8 cellular contexts compared by ENCODE assay signal in genomic region chrX:64894454-64895038, GRCh38.
A peak's percentile ranks its signal among the peaks of the same experiment; 100 is the strongest.
DNase-seq lines count a peak whose midpoint lies in the region; ATAC-seq, FAIRE-seq and TF ChIP-seq lines count a peak whose summit lies in the region.

No MANE protein-coding gene starts in this region.

- no peaks in the 10 kb centered on the region for H3K4me1 ChIP-seq in kidney (ENCODE audit: control insufficient read depth in 1 of 2, insufficient read depth in 1 of 2, low read depth in 1 of 2, low read length in 2 of 2)

- TF ChIP-seq CTCF in GM10248 (IDR thresholded peaks at IDR 0.05; ENCODE audit: control extremely low read depth, extremely low read depth, low read depth, missing control alignments) (peak; percentile 61), kidney (IDR thresholded peaks at IDR 0.05; ENCODE audit: borderline replicate concordance, extremely low read depth, insufficient read depth) (peak; percentile 32), omental fat pad (IDR thresholded peaks at IDR 0.05) (no peak)

- POLR2A ChIA-PET in GM10248 (lab: Yijun Ruan, JAX), result no interaction called here

- DNase-seq in GM10248 (ENCODE audit: extremely low spot score) (peak; percentile 23), NCI-H524 treated with DMSO at 0.1 percent for 48 hours (lab: John Stamatoyannopoulos, UW) (peak; percentile 7), kidney (no peak), omental fat pad (ENCODE audit: low spot score) (no peak), activated gamma-delta T cell treated with Interleukin-2 at 50 U/mL for 16 hours (no peak)
- peak; percentile 8 for DNase-seq in activated T-helper 9 cell treated with anti-CD3 and anti-CD28 coated beads, Interleukin-2, amount 50 U/mL, for 16 hours (ENCODE audit: low read depth)

- H3K4me3 ChIP-seq in kidney (ENCODE audit: low read length in 2 of 2), result no peak overlapping the region

- no peak overlapping the region for H3K9ac ChIP-seq in kidney (ENCODE audit: low read length in 2 of 2)

- CTCF ChIA-PET in GM10248 (lab: Yijun Ruan, JAX), result interaction anchor here (0.6 kb wide), 1 partner anchor 557 kb away, joined by 4 read pairs; no protein-coding TSS in a partner anchor

- FAIRE-seq in kidney (lab: Jason Lieb, UNC), result no peak

- ATAC-seq in GM21786 (IDR thresholded peaks at IDR 0.05; ENCODE audit: unreplicated experiment) (peak; percentile 80), omental fat pad (ENCODE audit: low FRiP score) (no peak), HG02623 (IDR thresholded peaks at IDR 0.05; ENCODE audit: unreplicated experiment) (no peak)

- no peaks in the 10 kb centered on the region for H3K36me3 ChIP-seq in kidney (ENCODE audit: control insufficient read depth in 1 of 2, insufficient read depth in 2 of 2, low read length in 2 of 2)

- no peak overlapping the region for H3K27ac ChIP-seq in kidney (ENCODE audit: low read depth in 2 of 2, low read length in 2 of 2)

- no peaks in the 10 kb centered on the region for H3K9me3 ChIP-seq in kidney (ENCODE audit: control insufficient read depth in 1 of 2, low read length in 2 of 2)

- intact Hi-C loops in kidney (cut with DNase I), result no loop called here

Comparison
In these comparisons a context has a peak if more than half of its experiments do, and no peak if none do; other contexts are left out.
1. DNase-seq: peak in GM10248 (single experiment), NCI-H524 treated with DMSO at 0.1 percent for 48 hours (single experiment) and activated T-helper 9 cell treated with anti-CD3 and anti-CD28 coated beads, Interleukin-2, amount 50 U/mL, for 16 hours (single experiment); none in kidney (single experiment), omental fat pad (single experiment) and activated gamma-delta T cell treated with Interleukin-2 at 50 U/mL for 16 hours (single experiment).
2. CTCF ChIP-seq: peak in GM10248 (single experiment) and kidney (single experiment); none in omental fat pad (0 of 3).